In the genomic region with DNA sequence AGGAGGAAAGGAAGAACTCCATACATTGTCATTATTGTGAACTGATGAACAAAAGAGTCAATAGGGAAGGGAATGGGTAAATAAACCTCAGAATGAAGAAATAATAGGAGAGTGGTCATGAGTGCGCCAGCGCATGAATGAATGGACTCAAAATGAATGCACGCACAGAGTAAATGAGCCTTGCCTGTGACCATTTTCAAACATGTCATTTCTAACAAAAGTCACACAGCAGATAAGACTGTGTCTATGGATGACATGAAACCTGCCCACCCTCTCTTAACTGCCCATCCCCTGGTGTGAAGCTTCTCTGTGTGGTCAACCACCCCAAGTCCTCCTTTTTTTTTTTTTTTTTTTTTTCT, we compare ENCODE assay signal across 9 cellular contexts.
DNase-seq lines count a peak whose midpoint lies in the region; ATAC-seq, FAIRE-seq and TF ChIP-seq lines count a peak whose summit lies in the region.
"Had no signal": no experiment of that assay in that cellular context is flagged by ENCODE, and none has a peak within 500 bp of the region (broad histone marks: within the 10 kb centered on the region; RNA-seq: fewer than 3 reads in every experiment).

No MANE protein-coding gene starts in this region.

- H3K4me1 ChIP-seq in H9 (ENCODE audit: insufficient read depth, low read length) (no peaks in the 10 kb centered on the region), OCI-LY7 (ENCODE audit: insufficient read depth, low read length, poor library complexity, severe bottlenecking) (peaks cover 7% of the 10 kb centered on the region)

- WGBS in H9 (ENCODE audit: extremely low coverage, insufficient read length, low lambda C conversion rate), result no CpG with 5 or more reads among the region's 3 CpGs

- H3K27ac ChIP-seq in H9 (ENCODE audit: insufficient read length, low read depth, low read length) (no peak overlapping the region), OCI-LY7 (ENCODE audit: low read depth, low read length, poor library complexity, severe bottlenecking) (no peak overlapping the region)

- H3K79me1 ChIP-seq in H9 (ENCODE audit: insufficient read depth, low read depth, low read length, poor library complexity, severe bottlenecking), result no peaks in the 10 kb centered on the region

- H3K56ac ChIP-seq in H9 (ENCODE audit: insufficient read length, low read depth, low read length), result no peak overlapping the region

- peaks cover 8% of the 10 kb centered on the region for H3K23me2 ChIP-seq in H9 (ENCODE audit: insufficient read length, low read depth, low read length, poor library complexity, severe bottlenecking)

- no peaks in the 10 kb centered on the region for H3K9me2 ChIP-seq in OCI-LY7 (ENCODE audit: insufficient read depth, low read length)

- H3K4me2 ChIP-seq in H9 (ENCODE audit: insufficient read depth, insufficient read length, low read length) (peak overlapping the region; percentile 81), OCI-LY7 (ENCODE audit: low read length) (peak overlapping the region; percentile 80; the same call in 1 of the 2 replicates)

- H4K8ac ChIP-seq in H9 (replicated peaks; ENCODE audit: insufficient read length, low read depth, low read length), result no peak overlapping the region

- H3K36me3 ChIP-seq in OCI-LY7 (ENCODE audit: insufficient read depth, low read length), result no peaks in the 10 kb centered on the region

- H2BK120ac ChIP-seq in H9 (ENCODE audit: low read depth, low read length, poor library complexity, severe bottlenecking), result no peak overlapping the region

- BruUV-seq in OCI-LY7 (replicated peaks; lab: Mats Ljungman, UMichigan), result no TSS peak

- POLR2A ChIA-PET in OCI-LY7 (lab: Charles Lee), result interaction anchor here (0.6 kb wide), 1 partner anchor 168 kb away, joined by 3 read pairs; no protein-coding TSS in a partner anchor
- POLR2A ChIA-PET in naive thymus-derived CD8-positive, alpha-beta T cell (lab: Charles Lee), result interaction anchor here (1.2 to 3.1 kb wide), 4 partner anchors 12 to 250 kb away, joined by 3 to 20 read pairs (median 10); no protein-coding TSS in a partner anchor

- no peaks in the 10 kb centered on the region for H3K9me3 ChIP-seq in H9 (ENCODE audit: control insufficient read depth, low read depth, low read length)
- H3K9me3 ChIP-seq in OCI-LY7 (ENCODE audit: low read length), result no peaks in the 10 kb centered on the region

- H3K23ac ChIP-seq in H9 (ENCODE audit: insufficient read length, low read depth, low read length), result no peak overlapping the region

- H3K4me1 Mint-ChIP-seq in H9, result peaks cover 15% of the 10 kb centered on the region in 2 experiments
- peaks cover 18 to 31% (median 25%) of the 10 kb centered on the region in 4 donors for H3K4me1 Mint-ChIP-seq in naive thymus-derived CD8-positive, alpha-beta T cell

- peaks cover 25% of the 10 kb centered on the region for H3K27me3 Mint-ChIP-seq in H9 (ENCODE audit: low read depth)
- H3K27me3 Mint-ChIP-seq in naive thymus-derived CD8-positive, alpha-beta T cell, result peaks cover 2 to 13% (median 7%) of the 10 kb centered on the region in 5 donors

- no peak; the same call in 2 of the 3 replicates for TF ChIP-seq CTCF in H9 (conservative IDR thresholded peaks at IDR 0.05)
- peak; percentile 37; the same call in 1 of the 2 replicates for TF ChIP-seq CTCF in OCI-LY7 (conservative IDR thresholded peaks at IDR 0.05; ENCODE audit: low read length)
- no peak for TF ChIP-seq CTCF in D721Med (IDR thresholded peaks at IDR 0.05; ENCODE audit: insufficient read depth, missing control alignments)

- no peak overlapping the region for H2BK15ac ChIP-seq in H9 (ENCODE audit: low read depth, low read length)

- no peak overlapping the region for H2BK5ac ChIP-seq in H9 (ENCODE audit: insufficient read length, low read length)

- no peaks in the 10 kb centered on the region for H3K36me3 Mint-ChIP-seq in H9 (ENCODE audit: insufficient read depth in 1 of 3, low read depth in 3 of 3)
- H3K36me3 Mint-ChIP-seq in naive thymus-derived CD8-positive, alpha-beta T cell, result no peaks in the 10 kb centered on the region

- H3K14ac ChIP-seq in H9 (ENCODE audit: insufficient read depth, low read length), result no peak overlapping the region

- H2AK5ac ChIP-seq in H9 (ENCODE audit: insufficient read length, low read length), result no peak overlapping the region

- H3K18ac ChIP-seq in H9 (ENCODE audit: insufficient read length, low read depth, low read length), result no peak overlapping the region

- no peak overlapping the region for H4K91ac ChIP-seq in H9 (ENCODE audit: insufficient read length, low read depth, low read length)

- H4K5ac ChIP-seq in H9 (ENCODE audit: insufficient read length, low read depth, low read length), result no peak overlapping the region

- peak; percentile 22 for ATAC-seq in GM18519 (IDR thresholded peaks at IDR 0.05; ENCODE audit: low FRiP score, unreplicated experiment)
- no peak for ATAC-seq in naive thymus-derived CD8-positive, alpha-beta T cell
- no peak for ATAC-seq in GM21381 (IDR thresholded peaks at IDR 0.05; ENCODE audit: unreplicated experiment)

- H2BK20ac ChIP-seq in H9 (ENCODE audit: low read depth, low read length, poor library complexity, severe bottlenecking), result no peak overlapping the region

- no peaks in the 10 kb centered on the region; the same call in 1 of the 2 replicates for H3K27me3 ChIP-seq in H9 (ENCODE audit: insufficient read depth, low read length)

- no peak overlapping the region for H2BK12ac ChIP-seq in H9 (ENCODE audit: insufficient read length, low read depth, low read length)

- 0 out of 5 replicates have a peak, but pooled peaks cover 0 to 3% of the 10 kb centered on the region in 2 experiments for H3K9me3 Mint-ChIP-seq in H9
- no peaks in the 10 kb centered on the region for H3K9me3 Mint-ChIP-seq in naive thymus-derived CD8-positive, alpha-beta T cell

- intact Hi-C loops in OCI-LY7 (cut with micrococcal nuclease; ENCODE audit: unreplicated experiment), result loop anchor here (1.0 to 10.0 kb wide), 6 partner anchors 143 to 1033 kb away; no protein-coding TSS in a partner anchor

- H2AFZ ChIP-seq in H9 (ENCODE audit: low read length), result no peak overlapping the region
- peak overlapping the region; percentile 69; the same call in 1 of the 2 replicates for H2AFZ ChIP-seq in OCI-LY7 (ENCODE audit: low read length)

- no peak overlapping the region for H3K4ac ChIP-seq in H9 (ENCODE audit: low read depth, low read length)

- no peak overlapping the region for H3K9ac ChIP-seq in H9 (ENCODE audit: extremely low read depth, insufficient read length, low read length)

- H3K27ac Mint-ChIP-seq in H9, result no peak overlapping the region
- peak overlapping the region; percentile 70 to 95 (median 92) for H3K27ac Mint-ChIP-seq in naive thymus-derived CD8-positive, alpha-beta T cell

- CTCF ChIA-PET in OCI-LY7 (lab: Charles Lee; ENCODE audit: unreplicated experiment), result interaction anchor here (0.6 kb wide), 1 partner anchor 239 kb away, joined by 5 read pairs; no protein-coding TSS in a partner anchor

- FAIRE-seq in D721Med (lab: Jason Lieb, UNC), result no peak
- FAIRE-seq: bronchial epithelial cell had no signal

- no peak for DNase-seq in H9
- DNase-seq in OCI-LY7 (ENCODE audit: low spot score), result no peak
- DNase-seq in naive thymus-derived CD8-positive, alpha-beta T cell, result no peak
- DNase-seq in NCI-H1105 treated with DMSO at 0.1 percent for 48 hours (lab: John Stamatoyannopoulos, UW), result no peak
- DNase-seq in D721Med (ENCODE audit: insufficient read length, low spot score), result no peak
- no peak for DNase-seq in AG20443 (ENCODE audit: low spot score)

- no peak overlapping the region for H3T11ph ChIP-seq in H9 (ENCODE audit: low read length)

- H3K79me2 ChIP-seq in H9 (ENCODE audit: insufficient read depth, low read length) (no peaks in the 10 kb centered on the region), OCI-LY7 (ENCODE audit: insufficient read depth, low read depth, low read length) (no peaks in the 10 kb centered on the region)

- no peaks in the 10 kb centered on the region for H4K20me1 ChIP-seq in H9 (ENCODE audit: control insufficient read depth, insufficient read depth, insufficient read length)
- no peaks in the 10 kb centered on the region for H4K20me1 ChIP-seq in OCI-LY7 (ENCODE audit: insufficient read depth, low read length)

- H3K4me3 ChIP-seq in OCI-LY7 (ENCODE audit: low read depth, low read length, poor library complexity, severe bottlenecking), result no peak overlapping the region

- peak overlapping the region; percentile 73 to 87 for H3K4me3 Mint-ChIP-seq in H9
- H3K4me3 Mint-ChIP-seq in naive thymus-derived CD8-positive, alpha-beta T cell, result peak overlapping the region; percentile 93 to 99 (median 95)

Comparison
In these comparisons a context has a peak if more than half of its experiments do, and no peak if none do; other contexts are left out.
1. H3K27ac Mint-ChIP-seq: peak in naive thymus-derived CD8-positive, alpha-beta T cell (10 of 10); none in H9 (0 of 3).